ENCODE assay signal across 1 cellular context in genomic region chr10:88902328-88902789, GRCh38.
A peak's percentile ranks its signal among the peaks of the same experiment; 100 is the strongest.
TF ChIP-seq lines count a peak whose summit lies in the region.

No MANE protein-coding gene starts in this region.

TF ChIP-seq in K562, 482 proteins besides CTCF, POLR2A, EP300 and RAD21:
- no peak for TF ChIP-seq ARID2 (IDR thresholded peaks at IDR 0.05)
- TF ChIP-seq NR2F6 (CRISPR knock-in tag; IDR thresholded peaks at IDR 0.05): no peak
- TF ChIP-seq THAP7 (CRISPR knock-in tag; IDR thresholded peaks at IDR 0.05): no peak
- no peak for TF ChIP-seq SMAD2 (IDR thresholded peaks at IDR 0.05; ENCODE audit: low read depth, low read length)
- TF ChIP-seq EZH2 (IDR thresholded peaks at IDR 0.05; ENCODE audit: borderline replicate concordance, low read depth, low read length): no peak
- TF ChIP-seq SIX5 (IDR thresholded peaks at IDR 0.05; ENCODE audit: borderline replicate concordance in 1 of 2, insufficient read depth in 1 of 2, low read depth in 1 of 2, low read length in 2 of 2): no peak
- TF ChIP-seq MGA (IDR thresholded peaks at IDR 0.05): no peak
- peak; percentile 38; the same call in 1 of the 2 replicates for TF ChIP-seq PKNOX1 (IDR thresholded peaks at IDR 0.05)
